ENCODE assay signal across 20 cellular contexts in the genomic region with DNA sequence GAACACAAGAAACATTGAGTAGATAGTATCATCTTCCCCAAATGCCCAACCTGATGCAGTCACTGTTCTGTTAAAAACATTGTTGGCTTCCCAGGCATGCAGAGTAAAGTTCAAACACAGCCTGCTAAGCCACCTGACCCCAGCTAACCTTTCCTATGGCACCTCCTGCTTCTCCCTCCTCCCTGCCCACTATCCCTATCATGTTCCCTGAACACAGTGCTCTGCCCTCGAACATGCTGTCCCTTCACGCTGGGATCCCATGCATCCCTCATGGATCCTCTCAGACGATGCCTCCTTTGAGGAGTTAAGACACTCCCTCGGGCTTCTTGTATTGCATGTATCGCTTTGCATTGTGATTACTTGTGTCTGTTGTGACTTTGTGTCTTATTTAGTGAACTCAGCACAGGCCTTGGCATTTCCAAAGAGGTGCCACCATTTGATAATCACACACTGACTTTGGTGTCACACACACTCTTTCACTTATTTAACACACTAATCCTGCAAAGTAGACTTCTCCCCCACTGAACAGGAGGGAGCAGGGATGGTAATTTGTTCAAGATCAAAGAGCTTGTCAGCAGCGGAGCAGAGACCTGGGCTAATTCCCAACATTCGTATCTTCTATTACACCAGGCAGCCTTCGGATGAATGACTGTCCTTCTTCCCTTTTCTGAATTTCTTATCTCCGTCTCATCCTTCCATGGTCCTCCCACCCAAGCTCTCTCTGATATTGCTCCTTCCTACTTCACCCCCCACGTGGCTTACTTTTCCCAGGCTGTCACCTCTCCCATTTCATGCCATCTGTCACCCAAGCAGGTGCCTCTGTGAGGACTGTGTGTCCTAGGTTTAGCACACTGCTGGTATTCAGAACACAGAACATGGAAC. TPM values are rescaled to one million over a fixed set of nuclear protein-coding genes. Genes with fewer than 3 reads are reported as not detected.
DNase-seq lines count a peak whose midpoint lies in the region; ATAC-seq and TF ChIP-seq lines count a peak whose summit lies in the region.
"Had no signal": no experiment of that assay in that cellular context is flagged by ENCODE, and none has a peak within 500 bp of the region (broad histone marks: within the 10 kb centered on the region; RNA-seq: fewer than 3 reads in every experiment).

No MANE protein-coding gene starts in this region.

- ATAC-seq in activated naive CD4-positive, alpha-beta T cell treated with anti-CD3 and anti-CD28 coated beads, Interleukin-2, amount 50 U/mL, for 72 hours, result no peak
- ATAC-seq in GM19023 (IDR thresholded peaks at IDR 0.05; ENCODE audit: unreplicated experiment), result no peak
- ATAC-seq: natural killer cell treated with Interleukin-12 subunit alpha and Interleukin-12 subunit beta and Interleukin-15 and Interleukin-18, amount 100 ng/mL, for 72 hours had no signal

- peaks cover 12% of the 10 kb centered on the region for H3K36me3 Mint-ChIP-seq in activated naive CD4-positive, alpha-beta T cell treated with anti-CD3 and anti-CD28 coated beads, Interleukin-2, amount 50 U/mL, for 24 hours
- H3K36me3 Mint-ChIP-seq in activated naive CD4-positive, alpha-beta T cell treated with anti-CD3 and anti-CD28 coated beads, Interleukin-2, amount 50 U/mL, for 72 hours, result peaks cover 8 to 10% of the 10 kb centered on the region in 2 donors
- peaks cover 6% of the 10 kb centered on the region for H3K36me3 Mint-ChIP-seq in type B pancreatic cell
- H3K36me3 Mint-ChIP-seq: natural killer cell treated with Interleukin-12 subunit alpha and Interleukin-12 subunit beta and Interleukin-15 and Interleukin-18, amount 100 ng/mL, for 72 hours had no signal

- H3K4me1 ChIP-seq in liver (ENCODE audit: control insufficient read depth in 4 of 4, insufficient read depth in 4 of 4, low read length in 3 of 4), result peaks cover 4 to 11% (median 7%) of the 10 kb centered on the region in 4 donors
- H3K4me1 ChIP-seq: prostate gland, thyroid gland had no signal

- no peak overlapping the region for H3K9ac ChIP-seq in liver (ENCODE audit: low read depth in 1 of 2, low read length in 2 of 2)
- H3K9ac ChIP-seq: BLaER1 had no signal

- no peaks in the 10 kb centered on the region for H3K9me3 ChIP-seq in liver (ENCODE audit: control insufficient read depth in 4 of 4, low read length in 3 of 4)
- H3K9me3 ChIP-seq: BLaER1, prostate gland, thyroid gland had no signal

- no peak overlapping the region for H3K4me3 Mint-ChIP-seq in activated naive CD4-positive, alpha-beta T cell treated with anti-CD3 and anti-CD28 coated beads, Interleukin-2, amount 50 U/mL, for 24 hours
- H3K4me3 Mint-ChIP-seq in type B pancreatic cell, result no peak overlapping the region
- H3K4me3 Mint-ChIP-seq: natural killer cell treated with Interleukin-12 subunit alpha and Interleukin-12 subunit beta and Interleukin-15 and Interleukin-18, amount 100 ng/mL, for 72 hours had no signal

- H3K4me3 ChIP-seq in liver (ENCODE audit: low read depth in 1 of 3, low read length in 3 of 3), result no peak overlapping the region
- H3K4me3 ChIP-seq: BLaER1, hepatocyte, prostate gland, thyroid gland had no signal

- WGBS in liver, result 68% methylated on average over 10 of the region's 10 CpGs

- H3K4me1 Mint-ChIP-seq in activated naive CD4-positive, alpha-beta T cell treated with anti-CD3 and anti-CD28 coated beads, Interleukin-2, amount 50 U/mL, for 24 hours, result peaks cover 10% of the 10 kb centered on the region
- peaks cover 11% of the 10 kb centered on the region for H3K4me1 Mint-ChIP-seq in type B pancreatic cell (ENCODE audit: unreplicated experiment)

- TF ChIP-seq CTCF in liver (IDR thresholded peaks at IDR 0.05; ENCODE audit: low read depth, low read length, missing input control), result no peak
- no peak for TF ChIP-seq CTCF in type B pancreatic cell (conservative IDR thresholded peaks at IDR 0.05)

- H3K27me3 ChIP-seq in liver (ENCODE audit: control insufficient read depth in 4 of 4, insufficient read depth in 4 of 4, low read length in 3 of 4), result no peaks in the 10 kb centered on the region
- H3K27me3 ChIP-seq: BLaER1, hepatocyte, thyroid gland had no signal

- peaks cover 0 to 7% (median 0%) of the 10 kb centered on the region in 4 donors for H3K36me3 ChIP-seq in liver (ENCODE audit: control insufficient read depth in 4 of 4, insufficient read depth in 3 of 4, low read depth in 1 of 4, low read length in 3 of 4)
- H3K36me3 ChIP-seq: prostate gland had no signal

- TF ChIP-seq RAD21 in liver (IDR thresholded peaks at IDR 0.05), result peak in 1 of 2 donors; percentile 13

- no peaks in the 10 kb centered on the region for H3K9me3 Mint-ChIP-seq in activated naive CD4-positive, alpha-beta T cell treated with anti-CD3 and anti-CD28 coated beads, Interleukin-2, amount 50 U/mL, for 24 hours
- H3K9me3 Mint-ChIP-seq in activated naive CD4-positive, alpha-beta T cell treated with anti-CD3 and anti-CD28 coated beads, Interleukin-2, amount 50 U/mL, for 72 hours, result no peaks in the 10 kb centered on the region
- no peaks in the 10 kb centered on the region for H3K9me3 Mint-ChIP-seq in type B pancreatic cell
- H3K9me3 Mint-ChIP-seq: natural killer cell treated with Interleukin-12 subunit alpha and Interleukin-12 subunit beta and Interleukin-15 and Interleukin-18, amount 100 ng/mL, for 72 hours had no signal

- DNase-seq in activated naive CD4-positive, alpha-beta T cell treated with anti-CD3 and anti-CD28 coated beads, Interleukin-2, amount 50 U/mL, for 72 hours (ENCODE audit: low spot score in 2 of 2), result no peak
- DNase-seq in cerebellar cortex (ENCODE audit: low spot score), result peak; percentile 71
- DNase-seq in type B pancreatic cell (ENCODE audit: extremely low spot score, unreplicated experiment), result no peak
- no peak for DNase-seq in stimulated activated CD4-positive, alpha-beta T cell treated with anti-CD3 and anti-CD28 coated beads, Interleukin-15, amount 100 ng/mL, for 24 hours
- no peak for DNase-seq in RPMI8226
- DNase-seq: activated CD4-positive, alpha-beta T cell treated with anti-CD3 and anti-CD28 coated beads, Interleukin-2, amount 50 U/mL, for 1 hour; activated naive CD4-positive, alpha-beta T cell treated with Interleukin-2 at 50 U/mL for 16 hours; aorta; KBM-7; NCI-H187 treated with DMSO at 0.1 percent for 48 hours; NCI-H510A treated with DMSO at 0.1 percent for 48 hours; stimulated activated CD4-positive, alpha-beta T cell treated with anti-CD3 and anti-CD28 coated beads, Interleukin-12 subunit alpha, Interleukin-12 subunit beta, amount 100 ng/mL, for 4 hours; thyroid gland had no signal

- H3K27me3 Mint-ChIP-seq in activated naive CD4-positive, alpha-beta T cell treated with anti-CD3 and anti-CD28 coated beads, Interleukin-2, amount 50 U/mL, for 24 hours, result no peaks in the 10 kb centered on the region
- H3K27me3 Mint-ChIP-seq in type B pancreatic cell, result no peaks in the 10 kb centered on the region
- H3K27me3 Mint-ChIP-seq: natural killer cell treated with Interleukin-12 subunit alpha and Interleukin-12 subunit beta and Interleukin-15 and Interleukin-18, amount 100 ng/mL, for 72 hours had no signal

- H3K27ac Mint-ChIP-seq in activated naive CD4-positive, alpha-beta T cell treated with anti-CD3 and anti-CD28 coated beads, Interleukin-2, amount 50 U/mL, for 24 hours, result peak overlapping the region; percentile 56
- peak overlapping the region in 1 of 2 donors; percentile 87 for H3K27ac Mint-ChIP-seq in activated naive CD4-positive, alpha-beta T cell treated with anti-CD3 and anti-CD28 coated beads, Interleukin-2, amount 50 U/mL, for 72 hours
- H3K27ac Mint-ChIP-seq in type B pancreatic cell, result peak overlapping the region; percentile 7
- H3K27ac Mint-ChIP-seq: natural killer cell treated with Interleukin-12 subunit alpha and Interleukin-12 subunit beta and Interleukin-15 and Interleukin-18, amount 100 ng/mL, for 72 hours had no signal

- no peak overlapping the region for H3K27ac ChIP-seq in liver (ENCODE audit: low read depth in 1 of 2, low read length in 2 of 2)
- H3K27ac ChIP-seq: BLaER1, hepatocyte, prostate gland, thyroid gland had no signal

TF ChIP-seq in liver, 16 proteins besides CTCF, POLR2A, EP300 and RAD21:
- peak; percentile 77 to 87 for TF ChIP-seq RXRA (IDR thresholded peaks at IDR 0.05)
- TF ChIP-seq NR2F2 (IDR thresholded peaks at IDR 0.05), result no peak
- TF ChIP-seq HNF4A (conservative IDR thresholded peaks at IDR 0.05), result peak; percentile 11 to 39

RNA-seq across cellular contexts. Expression of a gene that starts 28.3 kb away (rescaled TPM):
- total RNA-seq in activated naive CD4-positive, alpha-beta T cell treated with anti-CD3 and anti-CD28 coated beads, Interleukin-2, amount 50 U/mL, for 72 hours, result 10 to 100 TPM; 12.8 to 25.1 TPM
- total RNA-seq in liver (1 to 10 TPM; 2.4 to 2.6 TPM), type B pancreatic cell (ENCODE audit: low replicate concordance) (16.0 and 20.8 TPM in 2 replicates)
- polyA plus RNA-seq in liver, result 10 to 100 TPM; 10.8 to 11.3 TPM

RNA-seq across cellular contexts. Expression of a gene that starts 40.4 kb away (rescaled TPM):
- total RNA-seq in activated naive CD4-positive, alpha-beta T cell treated with anti-CD3 and anti-CD28 coated beads, Interleukin-2, amount 50 U/mL, for 72 hours, result 100 to 1,000 TPM; 524 to 600 TPM
- total RNA-seq in liver, result 100 to 1,000 TPM in 1 of 2 donors, 1 to 10 TPM in 1; 4.2 to 118 TPM
- 1 to 10 TPM; 7.9 to 9.2 TPM for polyA plus RNA-seq in liver
- total RNA-seq in type B pancreatic cell (ENCODE audit: low replicate concordance), result 244 and 355 TPM in 2 replicates
